In the genomic region with DNA sequence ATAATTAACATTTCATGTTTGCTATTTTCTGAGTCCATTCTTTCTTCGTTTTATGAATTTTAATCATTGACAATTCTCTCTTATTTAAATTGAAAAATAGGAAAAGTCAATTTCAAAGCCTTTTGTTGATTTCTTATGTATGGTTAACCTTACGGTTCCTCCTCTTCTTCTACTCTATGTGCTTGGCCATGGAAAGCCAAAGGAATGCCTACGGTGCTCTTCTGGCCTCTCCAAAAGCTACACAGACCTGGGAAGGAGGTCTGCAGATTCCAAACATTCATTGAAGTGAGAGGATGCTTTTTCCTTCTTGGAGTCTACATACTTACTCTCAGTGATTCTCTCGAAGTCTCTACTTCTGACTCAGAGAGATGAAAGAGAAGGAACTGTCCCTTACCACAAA, we compare ENCODE assay signal across 2 cellular contexts.
A peak's percentile ranks its signal among the peaks of the same experiment; 100 is the strongest.
TF ChIP-seq lines count a peak whose summit lies in the region.

No MANE protein-coding gene starts in this region.

TF ChIP-seq in liver, 16 proteins besides CTCF, POLR2A, EP300 and RAD21:
- TF ChIP-seq REST (IDR thresholded peaks at IDR 0.05) = no peak
- TF ChIP-seq HNF4A (conservative IDR thresholded peaks at IDR 0.05) = peak in 1 of 2 donors; percentile 0
- TF ChIP-seq YY1 (IDR thresholded peaks at IDR 0.05) = peak; percentile 18

TF ChIP-seq in HepG2, 621 proteins besides CTCF, POLR2A, EP300 and RAD21 (continued from another document):
- TF ChIP-seq, protein P1, sequence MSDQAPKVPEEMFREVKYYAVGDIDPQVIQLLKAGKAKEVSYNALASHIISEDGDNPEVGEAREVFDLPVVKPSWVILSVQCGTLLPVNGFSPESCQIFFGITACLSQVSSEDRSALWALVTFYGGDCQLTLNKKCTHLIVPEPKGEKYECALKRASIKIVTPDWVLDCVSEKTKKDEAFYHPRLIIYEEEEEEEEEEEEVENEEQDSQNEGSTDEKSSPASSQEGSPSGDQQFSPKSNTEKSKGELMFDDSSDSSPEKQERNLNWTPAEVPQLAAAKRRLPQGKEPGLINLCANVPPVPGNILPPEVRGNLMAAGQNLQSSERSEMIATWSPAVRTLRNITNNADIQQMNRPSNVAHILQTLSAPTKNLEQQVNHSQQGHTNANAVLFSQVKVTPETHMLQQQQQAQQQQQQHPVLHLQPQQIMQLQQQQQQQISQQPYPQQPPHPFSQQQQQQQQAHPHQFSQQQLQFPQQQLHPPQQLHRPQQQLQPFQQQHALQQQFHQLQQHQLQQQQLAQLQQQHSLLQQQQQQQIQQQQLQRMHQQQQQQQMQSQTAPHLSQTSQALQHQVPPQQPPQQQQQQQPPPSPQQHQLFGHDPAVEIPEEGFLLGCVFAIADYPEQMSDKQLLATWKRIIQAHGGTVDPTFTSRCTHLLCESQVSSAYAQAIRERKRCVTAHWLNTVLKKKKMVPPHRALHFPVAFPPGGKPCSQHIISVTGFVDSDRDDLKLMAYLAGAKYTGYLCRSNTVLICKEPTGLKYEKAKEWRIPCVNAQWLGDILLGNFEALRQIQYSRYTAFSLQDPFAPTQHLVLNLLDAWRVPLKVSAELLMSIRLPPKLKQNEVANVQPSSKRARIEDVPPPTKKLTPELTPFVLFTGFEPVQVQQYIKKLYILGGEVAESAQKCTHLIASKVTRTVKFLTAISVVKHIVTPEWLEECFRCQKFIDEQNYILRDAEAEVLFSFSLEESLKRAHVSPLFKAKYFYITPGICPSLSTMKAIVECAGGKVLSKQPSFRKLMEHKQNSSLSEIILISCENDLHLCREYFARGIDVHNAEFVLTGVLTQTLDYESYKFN (CRISPR knock-in tag; conservative IDR thresholded peaks at IDR 0.05) = no peak
- TF ChIP-seq FOXA1 (IDR thresholded peaks at IDR 0.05) (no peak), FOXA1 (CRISPR knock-in tag; IDR thresholded peaks at IDR 0.05) (no peak), ZNF337 (CRISPR knock-in tag; IDR thresholded peaks at IDR 0.05; ENCODE audit: borderline replicate concordance, low read depth) (no peak), ZNF614 (CRISPR knock-in tag; IDR thresholded peaks at IDR 0.05; ENCODE audit: borderline replicate concordance) (no peak), ZNF775 (CRISPR knock-in tag; IDR thresholded peaks at IDR 0.05; ENCODE audit: borderline replicate concordance) (no peak), KDM6A (CRISPR knock-in tag; IDR thresholded peaks at IDR 0.05; ENCODE audit: low read depth) (no peak), MYC (CRISPR knock-in tag; IDR thresholded peaks at IDR 0.05; ENCODE audit: borderline replicate concordance) (no peak), RFX1 (IDR thresholded peaks at IDR 0.05) (no peak), NFATC3 (CRISPR knock-in tag; IDR thresholded peaks at IDR 0.05) (no peak), ZFYVE20 (CRISPR knock-in tag; IDR thresholded peaks at IDR 0.05; ENCODE audit: borderline replicate concordance, low read depth) (no peak), RARA (CRISPR knock-in tag; IDR thresholded peaks at IDR 0.05) (no peak), ZNF333 (CRISPR knock-in tag; IDR thresholded peaks at IDR 0.05; ENCODE audit: borderline replicate concordance) (no peak)
- TF ChIP-seq, protein P2, sequence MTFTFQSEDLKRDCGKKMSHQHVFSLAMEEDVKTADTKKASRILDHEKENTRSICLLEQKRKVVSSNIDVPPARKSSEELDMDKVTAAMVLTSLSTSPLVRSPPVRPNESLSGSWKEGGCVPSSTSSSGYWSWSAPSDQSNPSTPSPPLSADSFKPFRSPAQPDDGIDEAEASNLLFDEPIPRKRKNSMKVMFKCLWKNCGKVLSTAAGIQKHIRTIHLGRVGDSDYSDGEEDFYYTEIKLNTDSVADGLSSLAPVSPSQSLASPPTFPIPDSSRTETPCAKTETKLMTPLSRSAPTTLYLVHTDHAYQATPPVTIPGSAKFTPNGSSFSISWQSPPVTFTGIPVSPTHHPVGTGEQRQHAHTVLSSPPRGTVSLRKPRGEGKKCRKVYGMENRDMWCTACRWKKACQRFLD (CRISPR knock-in tag; IDR thresholded peaks at IDR 0.05; ENCODE audit: borderline replicate concordance) = no peak
- TF ChIP-seq, protein P3, sequence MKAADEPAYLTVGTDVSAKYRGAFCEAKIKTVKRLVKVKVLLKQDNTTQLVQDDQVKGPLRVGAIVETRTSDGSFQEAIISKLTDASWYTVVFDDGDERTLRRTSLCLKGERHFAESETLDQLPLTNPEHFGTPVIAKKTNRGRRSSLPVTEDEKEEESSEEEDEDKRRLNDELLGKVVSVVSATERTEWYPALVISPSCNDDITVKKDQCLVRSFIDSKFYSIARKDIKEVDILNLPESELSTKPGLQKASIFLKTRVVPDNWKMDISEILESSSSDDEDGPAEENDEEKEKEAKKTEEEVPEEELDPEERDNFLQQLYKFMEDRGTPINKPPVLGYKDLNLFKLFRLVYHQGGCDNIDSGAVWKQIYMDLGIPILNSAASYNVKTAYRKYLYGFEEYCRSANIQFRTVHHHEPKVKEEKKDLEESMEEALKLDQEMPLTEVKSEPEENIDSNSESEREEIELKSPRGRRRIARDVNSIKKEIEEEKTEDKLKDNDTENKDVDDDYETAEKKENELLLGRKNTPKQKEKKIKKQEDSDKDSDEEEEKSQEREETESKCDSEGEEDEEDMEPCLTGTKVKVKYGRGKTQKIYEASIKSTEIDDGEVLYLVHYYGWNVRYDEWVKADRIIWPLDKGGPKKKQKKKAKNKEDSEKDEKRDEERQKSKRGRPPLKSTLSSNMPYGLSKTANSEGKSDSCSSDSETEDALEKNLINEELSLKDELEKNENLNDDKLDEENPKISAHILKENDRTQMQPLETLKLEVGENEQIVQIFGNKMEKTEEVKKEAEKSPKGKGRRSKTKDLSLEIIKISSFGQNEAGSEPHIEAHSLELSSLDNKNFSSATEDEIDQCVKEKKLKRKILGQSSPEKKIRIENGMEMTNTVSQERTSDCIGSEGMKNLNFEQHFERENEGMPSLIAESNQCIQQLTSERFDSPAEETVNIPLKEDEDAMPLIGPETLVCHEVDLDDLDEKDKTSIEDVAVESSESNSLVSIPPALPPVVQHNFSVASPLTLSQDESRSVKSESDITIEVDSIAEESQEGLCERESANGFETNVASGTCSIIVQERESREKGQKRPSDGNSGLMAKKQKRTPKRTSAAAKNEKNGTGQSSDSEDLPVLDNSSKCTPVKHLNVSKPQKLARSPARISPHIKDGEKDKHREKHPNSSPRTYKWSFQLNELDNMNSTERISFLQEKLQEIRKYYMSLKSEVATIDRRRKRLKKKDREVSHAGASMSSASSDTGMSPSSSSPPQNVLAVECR (CRISPR knock-in tag; IDR thresholded peaks at IDR 0.05; ENCODE audit: borderline replicate concordance) = no peak
